Comparison of ENCODE assay signal across 13 cellular contexts in the genomic region with DNA sequence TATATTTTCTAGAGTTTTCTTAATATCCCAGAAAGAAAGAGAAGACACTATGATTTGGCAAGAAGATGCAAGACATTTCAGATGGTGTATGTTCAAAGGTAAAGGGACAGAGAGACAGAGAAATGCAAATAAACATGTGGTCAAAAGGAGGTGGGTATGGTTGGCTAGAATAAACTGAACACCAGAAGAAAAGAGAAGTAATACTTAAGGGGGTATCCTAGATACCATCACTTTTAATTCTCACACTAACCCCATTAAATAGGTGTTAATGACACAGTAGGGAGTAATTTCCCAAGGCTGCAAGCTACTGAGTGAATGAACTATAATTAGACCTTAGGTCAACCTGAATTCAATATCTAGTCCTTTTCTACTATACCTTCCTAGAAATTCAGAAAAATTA.
DNase-seq lines count a peak whose midpoint lies in the region; ATAC-seq lines count a peak whose summit lies in the region.
"Had no signal": no experiment of that assay in that cellular context is flagged by ENCODE, and none has a peak within 500 bp of the region (broad histone marks: within the 10 kb centered on the region; RNA-seq: fewer than 3 reads in every experiment).

No MANE protein-coding gene starts in this region.

- no peak for DNase-seq in NCI-H446 (lab: John Stamatoyannopoulos, UW)
- no peak for DNase-seq in OCI-M2 (lab: John Stamatoyannopoulos, UW; ENCODE audit: unreplicated experiment)
- DNase-seq in NCI-H510A (lab: John Stamatoyannopoulos, UW), result no peak
- no peak for DNase-seq in AML-193 (lab: John Stamatoyannopoulos, UW)
- DNase-seq: activated CD4-positive, alpha-beta T cell treated with anti-CD3 and anti-CD28 coated beads for 1 hour; midbrain; NCI-H526 treated with DMSO at 0.1 percent for 48 hours; stimulated activated CD4-positive, alpha-beta T cell treated with anti-CD3 and anti-CD28 coated beads, Interleukin-4, amount 100 ng/mL, for 24 hours had no signal

- peak; percentile 98 for ATAC-seq in GM18502 (IDR thresholded peaks at IDR 0.05; ENCODE audit: poor library complexity, unreplicated experiment)
- peak; percentile 100 for ATAC-seq in GM19452 (IDR thresholded peaks at IDR 0.05; ENCODE audit: unreplicated experiment)
- peak; percentile 99 for ATAC-seq in HG02798 (IDR thresholded peaks at IDR 0.05; ENCODE audit: poor library complexity, unreplicated experiment)
- peak; percentile 95 for ATAC-seq in HG03439 (IDR thresholded peaks at IDR 0.05; ENCODE audit: unreplicated experiment)
- ATAC-seq: SK-N-SH treated with all-trans-retinoic acid at 6 μM for 48 hours had no signal
